Comparison of ENCODE assay signal across 8 cellular contexts in the genomic region with DNA sequence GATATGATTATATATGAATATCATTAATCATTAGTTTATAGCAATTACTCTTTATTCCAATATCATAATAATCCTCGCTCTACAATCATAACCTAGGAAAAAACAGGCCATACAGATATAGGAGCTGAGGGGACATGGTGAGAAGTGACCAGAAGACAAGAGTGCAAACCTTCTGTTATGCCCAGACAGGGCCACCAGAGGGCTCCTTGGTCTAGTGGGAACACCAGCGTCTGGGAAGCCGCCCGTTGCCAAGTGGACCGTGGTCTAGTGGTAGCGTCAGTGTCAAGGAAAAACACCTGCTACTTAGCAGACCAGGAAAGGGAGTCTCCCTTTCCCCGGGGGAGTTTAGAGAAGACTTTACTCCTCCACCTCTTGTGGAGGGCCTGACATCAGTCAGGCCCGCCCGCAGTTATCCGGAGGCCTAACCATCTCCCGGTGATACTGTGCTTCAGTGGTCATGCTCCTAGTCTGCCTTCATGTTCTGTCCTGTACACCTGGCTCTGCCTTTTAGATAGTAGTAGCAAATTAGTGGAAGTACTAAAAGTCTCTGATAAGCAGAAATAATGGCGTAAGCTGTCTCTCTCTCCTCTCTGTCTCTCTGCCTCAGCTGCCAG. TPM values are rescaled to one million over a fixed set of nuclear protein-coding genes. Genes with fewer than 3 reads are reported as not detected.
DNase-seq lines count a peak whose midpoint lies in the region; TF ChIP-seq lines count a peak whose summit lies in the region.
"Not testable (repeated sequence)": the region's sequence is repeated elsewhere in the genome, so short reads cannot be mapped to it uniquely, and the experiment has no call there.

No MANE protein-coding gene starts in this region.

- H3K27ac ChIP-seq in RWPE1, sigmoid colon, vagina: not testable (repeated sequence)
- H3K27ac ChIP-seq in dorsolateral prefrontal cortex, result peak overlapping the region in 1 of 59 donors; percentile 39

- WGBS in sigmoid colon, 2 donors, result 77 to 84% methylated on average over 12 of the region's 12 CpGs

- H3K9me3 ChIP-seq in sigmoid colon, vagina: not testable (repeated sequence)

- POLR2A ChIA-PET in RWPE1 (lab: Yijun Ruan, JAX; ENCODE audit: low non-redundant PET), result not testable (repeated sequence)

- H3K4me3 ChIP-seq in GM06990 (replicated peaks; ENCODE audit: low read depth, low read length); sigmoid colon; vagina: not testable (repeated sequence)
- H3K4me3 ChIP-seq in dorsolateral prefrontal cortex, result peak overlapping the region in 1 of 59 donors; percentile 10

- not testable (repeated sequence) for TF ChIP-seq POLR2A in sigmoid colon (IDR thresholded peaks at IDR 0.05); vagina (IDR thresholded peaks at IDR 0.05)

- CTCF ChIA-PET in RWPE1 (lab: Yijun Ruan, JAX), result interaction anchor here (0.6 to 0.7 kb wide), 2 partner anchors 60 to 123 kb away, joined by 3 to 4 read pairs; no protein-coding TSS in a partner anchor

- not testable (repeated sequence) for H3K4me1 ChIP-seq in sigmoid colon, vagina

- TF ChIP-seq EP300 in sigmoid colon (IDR thresholded peaks at IDR 0.05), result not testable (repeated sequence)

- not testable (repeated sequence) for H3K36me3 ChIP-seq in GM06990 (ENCODE audit: control insufficient read depth, insufficient read depth, low read length)
- H3K36me3 ChIP-seq in sigmoid colon (peaks cover 13 to 75% (median 24%) of the 10 kb centered on the region in 4 donors), vagina (peaks cover 4 to 46% of the 10 kb centered on the region in 2 donors)

- not testable (repeated sequence) for H3K27me3 ChIP-seq in GM06990 (replicated peaks; ENCODE audit: control insufficient read depth, insufficient read depth, low read length); dorsolateral prefrontal cortex; sigmoid colon; vagina

- intact Hi-C loops in dorsolateral prefrontal cortex (cut with DNase I) (loop anchor here in 1 of 2 donors (10.0 kb wide), 1 partner anchor 797 kb away; no protein-coding TSS in a partner anchor), sigmoid colon (cut with DNase I) (loop anchor here (10.0 kb wide), 1 partner anchor 87 kb away; a partner anchor contains a TSS), vagina (cut with DNase I) (loop anchor here (10.0 kb wide), 1 partner anchor 347 kb away; no protein-coding TSS in a partner anchor)

- TF ChIP-seq CTCF in GM06990 (IDR thresholded peaks at IDR 0.05; ENCODE audit: insufficient read depth, low read length, poor library complexity, severe bottlenecking) (peak; percentile 67), RWPE1 (conservative IDR thresholded peaks at IDR 0.05; ENCODE audit: low read depth) (peak; percentile 64), dorsolateral prefrontal cortex (IDR thresholded peaks at IDR 0.05 in 54 of 56, conservative IDR thresholded peaks at IDR 0.05 in 2 of 56; ENCODE audit: low read depth in 1 of 56, partially characterized antibody in 56 of 56) (peak in 54 of 56 donors; percentile 36 to 73 (median 64)), sigmoid colon (IDR thresholded peaks at IDR 0.05) (peak in 3 of 4 experiments; percentile 26 to 65 (median 60)), vagina (IDR thresholded peaks at IDR 0.05) (peak in 2 of 3 experiments; percentile 27 to 47)

- DNase-seq in GM06990 (ENCODE audit: extremely low read depth, insufficient read length); RWPE1 (ENCODE audit: low spot score); vagina (ENCODE audit: extremely low spot score in 2 of 2): not testable (repeated sequence)
- DNase-seq in NCI-H1105 (lab: John Stamatoyannopoulos, UW) (peak; percentile 18), activated T-cell treated with anti-CD3 and anti-CD28 coated beads for 4 hours (peak; percentile 37), dorsolateral prefrontal cortex (peak; percentile 57 to 88 (median 82)), kidney glomerular epithelial cell (lab: John Stamatoyannopoulos, UW) (peak; percentile 14), sigmoid colon (peak; percentile 87)

RNA-seq across cellular contexts. Expression of a gene that starts 26.5 kb away (rescaled TPM):
- total RNA-seq in dorsolateral prefrontal cortex (10 to 100 TPM; 22.1 to 65.7 (median 42.7) TPM), sigmoid colon (10 to 100 TPM; 24.2 to 36.8 (median 29.5) TPM), vagina (22.8 TPM)
- polyA plus RNA-seq in sigmoid colon, result 10 to 100 TPM in 1 of 3 donors, 1 to 10 TPM in 2; 6.6 to 10.5 (median 6.9) TPM

RNA-seq across cellular contexts. Expression of a gene that starts 32.0 kb away (rescaled TPM):
- total RNA-seq in dorsolateral prefrontal cortex (under 1 TPM in 1 of 120 experiments, not detected in 119; 0.59 TPM), sigmoid colon (not detected), vagina (not detected)
- not detected for polyA plus RNA-seq in sigmoid colon

RNA-seq across cellular contexts. Expression of a gene that starts 49.9 kb away (rescaled TPM):
- 1 to 10 TPM in 11 of 120 experiments, under 1 TPM in 104, not detected in 5; 0.06 to 2.1 (median 0.39) TPM for total RNA-seq in dorsolateral prefrontal cortex
- under 1 TPM in 3 of 4 donors, not detected in 1; under 0.01 to 0.33 (median 0.27) TPM for total RNA-seq in sigmoid colon
- 1 to 10 TPM in 1 of 3 donors, under 1 TPM in 1, not detected in 1; under 0.01 to 7.0 TPM for polyA plus RNA-seq in sigmoid colon
- 12.5 TPM for total RNA-seq in vagina
